8 cellular contexts compared by ENCODE assay signal in genomic region chr1:228082260-228082974, GRCh38. TPM values are rescaled to one million over a fixed set of nuclear protein-coding genes. Genes with fewer than 3 reads are reported as not detected.
A peak's percentile ranks its signal among the peaks of the same experiment; 100 is the strongest.
DNase-seq lines count a peak whose midpoint lies in the region; ATAC-seq and TF ChIP-seq lines count a peak whose summit lies in the region.

TSS of gene ARF1 (plus strand) at chr1:228082708. CDS start at chr1:228097115, 14,407 bp downstream.

- peak within 1 kb of the TSS; percentile 94 for H3K4me3 ChIP-seq in CD8-positive, alpha-beta memory T cell (ENCODE audit: low read length)

- peaks cover 46 to 67% (median 48%) of the 10 kb centered on the region in 3 donors for H3K4me1 Mint-ChIP-seq in CD8-positive, alpha-beta memory T cell
- H3K4me1 Mint-ChIP-seq in memory B cell: peaks cover 43% of the 10 kb centered on the region

- no peaks in the 10 kb centered on the region for H3K9me3 ChIP-seq in CD8-positive, alpha-beta memory T cell (ENCODE audit: low read length)

- peak; percentile 86 for ATAC-seq in memory B cell (ENCODE audit: low read depth)

- peaks cover 0 to 27% (median 3%) of the 10 kb centered on the region in 3 donors for H3K36me3 Mint-ChIP-seq in CD8-positive, alpha-beta memory T cell
- H3K36me3 Mint-ChIP-seq in memory B cell: peaks cover 2% of the 10 kb centered on the region

- peak within 1 kb of the TSS; percentile 96 for H3K27ac ChIP-seq in CD8-positive, alpha-beta memory T cell (ENCODE audit: low read depth, low read length)

- H3K27ac Mint-ChIP-seq in CD8-positive, alpha-beta memory T cell: peak within 1 kb of the TSS; percentile 92 to 99 (median 98)
- peak within 1 kb of the TSS; percentile 92 for H3K27ac Mint-ChIP-seq in memory B cell

- no peak for TF ChIP-seq CTCF in GM20000 (IDR thresholded peaks at IDR 0.05; ENCODE audit: extremely low read depth, missing control alignments)

- peak within 1 kb of the TSS; percentile 94 to 98 (median 96) for H3K4me3 Mint-ChIP-seq in CD8-positive, alpha-beta memory T cell
- H3K4me3 Mint-ChIP-seq in memory B cell: peak within 1 kb of the TSS; percentile 91

- H3K4me1 ChIP-seq in CD8-positive, alpha-beta memory T cell (ENCODE audit: insufficient read depth, low read length): peaks cover 46% of the 10 kb centered on the region

- H3K27me3 ChIP-seq in CD8-positive, alpha-beta memory T cell (ENCODE audit: insufficient read depth, low read length, poor library complexity, severe bottlenecking): no peaks in the 10 kb centered on the region

- POLR2A ChIA-PET in CD8-positive, alpha-beta memory T cell (lab: Charles Lee): interaction anchor here (0.5 to 2.0 kb wide), 8 partner anchors 14 to 404 kb away, joined by 3 to 17 read pairs (median 4); partner anchors contain the start of genes C1orf35, GUK1 and MRPL55

- H3K9me3 Mint-ChIP-seq in CD8-positive, alpha-beta memory T cell: no peaks in the 10 kb centered on the region
- H3K9me3 Mint-ChIP-seq in memory B cell: no peaks in the 10 kb centered on the region

- CTCF ChIA-PET in CD8-positive, alpha-beta memory T cell (lab: Charles Lee): interaction anchor here (0.7 to 1.4 kb wide), 5 partner anchors 20 to 320 kb away, joined by 3 to 5 read pairs (median 4); partner anchors contain the start of gene IBA57

- H3K36me3 ChIP-seq in CD8-positive, alpha-beta memory T cell (ENCODE audit: insufficient read depth, low read length): peaks cover 6% of the 10 kb centered on the region

- no peaks in the 10 kb centered on the region for H3K27me3 Mint-ChIP-seq in CD8-positive, alpha-beta memory T cell
- H3K27me3 Mint-ChIP-seq in memory B cell: no peaks in the 10 kb centered on the region

- peak; percentile 89 to 97 (median 95) for DNase-seq in CD8-positive, alpha-beta memory T cell
- DNase-seq in GM20000 (ENCODE audit: low spot score) (peak; percentile 100), HT-29 (ENCODE audit: low spot score) (peak; percentile 96), memory B cell (ENCODE audit: low spot score in 2 of 2) (peak; percentile 97 to 98)
- peak; percentile 87 for DNase-seq in NK-92 treated with Interleukin-12 subunit alpha and Interleukin-12 subunit beta, amount 100 ng/mL, for 24 hours (lab: John Stamatoyannopoulos, UW)
- DNase-seq in activated CD8-positive, alpha-beta memory T cell treated with anti-CD3 and anti-CD28 coated beads for 24 hours: peak; percentile 97
- peak; percentile 92 for DNase-seq in effector CD8-positive, alpha-beta T cell (lab: John Stamatoyannopoulos, UW)
- DNase-seq in stimulated activated CD8-positive, alpha-beta memory T cell treated with anti-CD3 and anti-CD28 coated beads, Interleukin-12 subunit alpha, Interleukin-12 subunit beta, amount 100 ng/mL, for 1 hour (ENCODE audit: low read depth): peak; percentile 86

RNA-seq across cellular contexts. Expression of gene ARF1, which starts in this region (rescaled TPM):
- total RNA-seq in CD8-positive, alpha-beta memory T cell: 100 to 1,000 TPM; 379 TPM
- 569 TPM for polyA plus RNA-seq in CD8-positive, alpha-beta memory T cell
- total RNA-seq in HT-29 (2014; rRNA removed; shearing (Covaris generic)): 387 and 400 TPM in 2 replicates

Comparison
In these comparisons a context has a peak if more than half of its experiments do, and no peak if none do; other contexts are left out.
1. Peak in every context shown above with its lines: DNase-seq, ATAC-seq, H3K4me3 ChIP-seq and H3K27ac ChIP-seq.